10 cellular contexts compared by ENCODE assay signal in the genomic region with DNA sequence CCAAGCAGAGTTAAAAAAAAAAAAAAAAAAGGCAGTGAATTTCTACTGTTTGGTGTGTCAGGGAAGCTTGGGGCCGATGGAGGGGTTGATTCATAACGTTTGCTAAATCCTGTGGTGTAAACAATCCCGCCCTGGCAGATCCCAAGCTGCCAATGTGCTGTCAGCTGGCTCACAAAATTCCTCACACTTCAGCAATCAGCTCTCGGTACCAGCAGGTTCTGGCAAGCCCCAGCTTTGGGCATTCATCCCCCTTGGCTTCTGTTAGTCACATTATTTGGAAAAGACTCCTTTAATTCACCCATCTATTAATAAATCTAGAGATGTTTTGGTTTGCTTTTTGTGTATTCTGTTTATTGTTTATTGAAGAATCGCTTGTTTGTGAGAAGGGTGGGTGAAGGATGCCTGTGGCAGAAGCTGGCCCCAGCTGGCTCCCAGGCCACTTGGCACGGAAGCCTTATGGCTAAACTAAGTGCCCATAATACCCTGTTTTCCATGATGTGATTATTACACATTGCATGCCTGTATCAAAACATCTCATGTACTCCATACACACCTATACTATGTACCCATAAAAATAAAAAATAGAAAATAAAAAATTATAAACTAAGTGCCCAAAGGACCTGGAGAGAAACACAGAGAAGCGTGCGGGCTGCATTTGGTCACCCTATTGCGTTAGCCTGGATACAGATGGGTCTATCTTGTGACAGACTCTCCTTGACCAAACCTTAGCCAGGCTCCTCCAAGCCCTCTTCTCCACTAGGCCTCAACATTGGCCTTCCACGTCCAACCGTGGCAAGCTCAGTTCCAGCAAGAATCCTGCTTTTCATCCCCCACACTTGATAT.
DNase-seq lines count a peak whose midpoint lies in the region; ATAC-seq and TF ChIP-seq lines count a peak whose summit lies in the region.
"Had no signal": no experiment of that assay in that cellular context is flagged by ENCODE, and none has a peak within 500 bp of the region (broad histone marks: within the 10 kb centered on the region; RNA-seq: fewer than 3 reads in every experiment).

No MANE protein-coding gene starts in this region.

- H3K4me1 Mint-ChIP-seq in endodermal cell: peaks cover 9% of the 10 kb centered on the region
- peaks cover 13% of the 10 kb centered on the region for H3K4me1 Mint-ChIP-seq in glutamatergic neuron (ENCODE audit: low read depth, unreplicated experiment)

- H3K9me3 ChIP-seq in endodermal cell (ENCODE audit: control insufficient read depth, low read length) (no peaks in the 10 kb centered on the region), tibial artery (no peaks in the 10 kb centered on the region)

- no peak overlapping the region for H3K9ac ChIP-seq in endodermal cell (ENCODE audit: extremely low read depth, low read length, poor library complexity, severe bottlenecking)

- H3K4me3 ChIP-seq in endodermal cell (ENCODE audit: low read length): no peak overlapping the region
- no peak overlapping the region for H3K4me3 ChIP-seq in lower leg skin (ENCODE audit: low read depth, poor library complexity, severe bottlenecking)
- no peak overlapping the region for H3K4me3 ChIP-seq in tibial artery

- TF ChIP-seq CTCF in endodermal cell (conservative IDR thresholded peaks at IDR 0.05): no peak
- no peak for TF ChIP-seq CTCF in lower leg skin (IDR thresholded peaks at IDR 0.05)
- no peak for TF ChIP-seq CTCF in tibial artery (IDR thresholded peaks at IDR 0.05)
- no peak for TF ChIP-seq CTCF in glutamatergic neuron (IDR thresholded peaks at IDR 0.05; ENCODE audit: partially characterized antibody, unreplicated experiment)

- no peak overlapping the region for H3K4me3 Mint-ChIP-seq in endodermal cell
- no peak overlapping the region for H3K4me3 Mint-ChIP-seq in glutamatergic neuron (ENCODE audit: unreplicated experiment)
- H3K4me3 Mint-ChIP-seq: activated T-cell treated with anti-CD3 and anti-CD28 coated beads, Interleukin-2, amount 50 U/mL, for 4 hours; neural crest cell had no signal

- peak; percentile 89 for DNase-seq in M059J (ENCODE audit: low read depth)
- peak; percentile 38 for DNase-seq in endodermal cell
- DNase-seq in lower leg skin (ENCODE audit: low spot score in 2 of 2): peak; percentile 83 to 90
- peak; percentile 80 to 89 for DNase-seq in tibial artery
- DNase-seq in glutamatergic neuron: no peak
- no peak for DNase-seq in T-helper 2 cell
- DNase-seq in NCI-H774 (lab: John Stamatoyannopoulos, UW): no peak
- DNase-seq: activated T-cell treated with anti-CD3 and anti-CD28 coated beads, Interleukin-2, amount 50 U/mL, for 4 hours had no signal

- H3K4me1 ChIP-seq in endodermal cell (ENCODE audit: control insufficient read depth, insufficient read depth, low read length): no peaks in the 10 kb centered on the region
- peaks cover 0 to 39% (median 29%) of the 10 kb centered on the region in 4 donors for H3K4me1 ChIP-seq in tibial artery

- H3K27me3 Mint-ChIP-seq in endodermal cell (ENCODE audit: insufficient read depth): no peaks in the 10 kb centered on the region
- H3K27me3 Mint-ChIP-seq in glutamatergic neuron (ENCODE audit: unreplicated experiment): peaks cover 3% of the 10 kb centered on the region

- H3K27ac ChIP-seq in endodermal cell (ENCODE audit: low read depth, low read length): no peak overlapping the region
- peak overlapping the region; percentile 61 to 62 for H3K27ac ChIP-seq in tibial artery

- no peak for TF ChIP-seq POLR2A in lower leg skin (IDR thresholded peaks at IDR 0.05)

- H3K27me3 ChIP-seq in endodermal cell (ENCODE audit: control insufficient read depth, insufficient read depth, low read length, poor library complexity, severe bottlenecking) (no peaks in the 10 kb centered on the region), tibial artery (no peaks in the 10 kb centered on the region)

- no peak for ATAC-seq in HG02852 (IDR thresholded peaks at IDR 0.05; ENCODE audit: unreplicated experiment)
- ATAC-seq: activated T-cell treated with anti-CD3 and anti-CD28 coated beads, Interleukin-2, amount 50 U/mL, for 4 hours had no signal

- no peaks in the 10 kb centered on the region for H3K36me3 Mint-ChIP-seq in endodermal cell (ENCODE audit: low read depth)
- H3K36me3 Mint-ChIP-seq in glutamatergic neuron (ENCODE audit: unreplicated experiment): no peaks in the 10 kb centered on the region

- H3K9me3 Mint-ChIP-seq in endodermal cell: no peaks in the 10 kb centered on the region
- H3K9me3 Mint-ChIP-seq in glutamatergic neuron (ENCODE audit: unreplicated experiment): no peaks in the 10 kb centered on the region

- peaks cover 3% of the 10 kb centered on the region for H3K36me3 ChIP-seq in endodermal cell (ENCODE audit: control insufficient read depth, insufficient read depth, low read length)
- no peaks in the 10 kb centered on the region for H3K36me3 ChIP-seq in tibial artery

- H3K27ac Mint-ChIP-seq in endodermal cell (no peak overlapping the region), glutamatergic neuron (ENCODE audit: unreplicated experiment) (no peak overlapping the region)

- intact Hi-C loops in lower leg skin (cut with DNase I; ENCODE audit: low total_unique reads) (no loop called here), tibial artery (cut with DNase I; ENCODE audit: low total_unique reads) (no loop called here)

- 84 to 86% methylated on average over 10 to 11 of the region's 11 CpGs for WGBS in endodermal cell (ENCODE audit: insufficient coverage in 1 of 2, insufficient read length in 1 of 2), 2 experiments
- WGBS in lower leg skin, 2 donors: 57 to 59% methylated on average over 11 of the region's 11 CpGs

Comparison
In these comparisons a context has a peak if more than half of its experiments do, and no peak if none do; other contexts are left out.
1. DNase-seq: peak in M059J (single experiment), endodermal cell (single experiment), lower leg skin (2 of 2) and tibial artery (2 of 2); none in glutamatergic neuron (single experiment), T-helper 2 cell (0 of 5) and NCI-H774 (single experiment).